16 cellular contexts compared by ENCODE assay signal in genomic region chr2:182132605-182133004, GRCh38.
DNase-seq lines count a peak whose midpoint lies in the region; ATAC-seq and TF ChIP-seq lines count a peak whose summit lies in the region.
"Had no signal": no experiment of that assay in that cellular context is flagged by ENCODE, and none has a peak within 500 bp of the region (broad histone marks: within the 10 kb centered on the region; RNA-seq: fewer than 3 reads in every experiment).

No MANE protein-coding gene starts in this region.

- H3K4me3 ChIP-seq in AG09309 (ENCODE audit: control insufficient read depth, low read depth, low read length) (no peak overlapping the region), foreskin fibroblast (ENCODE audit: low read depth in 1 of 2, low read length in 2 of 2) (no peak overlapping the region)
- H3K4me3 ChIP-seq: ascending aorta, GM12878, uterus had no signal

- no peaks in the 10 kb centered on the region for H3K27me3 Mint-ChIP-seq in HFFc6 (ENCODE audit: insufficient read depth)

- ATAC-seq in HG02623 (IDR thresholded peaks at IDR 0.05; ENCODE audit: unreplicated experiment) (no peak), HG02870 (IDR thresholded peaks at IDR 0.05; ENCODE audit: unreplicated experiment) (no peak), GM18873 (IDR thresholded peaks at IDR 0.05; ENCODE audit: low FRiP score, unreplicated experiment) (no peak)
- ATAC-seq: GM12878; naive thymus-derived CD8-positive, alpha-beta T cell had no signal

- intact Hi-C loops in posterior cingulate gyrus (cut with DNase I), result no loop called here

- no peak overlapping the region for H3K27ac ChIP-seq in VCaP
- H3K27ac ChIP-seq: epithelial cell of prostate, uterus had no signal

- peaks cover 74% of the 10 kb centered on the region for H3K4me1 Mint-ChIP-seq in HFFc6 (ENCODE audit: low read depth)
- H3K4me1 Mint-ChIP-seq: CD8-positive, alpha-beta memory T cell; immature natural killer cell; naive thymus-derived CD8-positive, alpha-beta T cell had no signal

- H3K36me3 Mint-ChIP-seq in HFFc6 (ENCODE audit: low read depth), result no peaks in the 10 kb centered on the region
- H3K36me3 Mint-ChIP-seq: CD8-positive, alpha-beta memory T cell; immature natural killer cell; naive thymus-derived CD8-positive, alpha-beta T cell had no signal

- DNase-seq in AG09309 (ENCODE audit: low read depth), result no peak
- peak; percentile 39 for DNase-seq in HFFc6
- DNase-seq in foreskin fibroblast, result peak in 1 of 2 donors; percentile 17
- no peak for DNase-seq in posterior cingulate gyrus
- DNase-seq: CD8-positive, alpha-beta memory T cell; immature natural killer cell; naive thymus-derived CD8-positive, alpha-beta T cell; NCI-H2081; uterus had no signal

- peak; percentile 58 for TF ChIP-seq CTCF in AG09309 (IDR thresholded peaks at IDR 0.05; ENCODE audit: control insufficient read depth, insufficient read depth, low read depth, low read length, missing control alignments)
- TF ChIP-seq CTCF in HFFc6 (IDR thresholded peaks at IDR 0.05), result peak; percentile 80
- peak; percentile 86 for TF ChIP-seq CTCF in VCaP (conservative IDR thresholded peaks at IDR 0.05)
- TF ChIP-seq CTCF in foreskin fibroblast (IDR thresholded peaks at IDR 0.05; ENCODE audit: low read depth, low read length), result peak; percentile 18

- H3K27ac Mint-ChIP-seq in HFFc6, result no peak overlapping the region
- H3K27ac Mint-ChIP-seq: CD8-positive, alpha-beta memory T cell; immature natural killer cell; naive thymus-derived CD8-positive, alpha-beta T cell had no signal

- no peak overlapping the region for H3K4me3 Mint-ChIP-seq in HFFc6
- H3K4me3 Mint-ChIP-seq: CD8-positive, alpha-beta memory T cell; immature natural killer cell; naive thymus-derived CD8-positive, alpha-beta T cell had no signal

- H3K9me3 Mint-ChIP-seq in HFFc6, result no peaks in the 10 kb centered on the region
- H3K9me3 Mint-ChIP-seq: CD8-positive, alpha-beta memory T cell; naive thymus-derived CD8-positive, alpha-beta T cell had no signal

Comparison
In these comparisons a context has a peak if more than half of its experiments do, and no peak if none do; other contexts are left out.
1. CTCF ChIP-seq: peak in every context shown above with its lines; median percentile 86 in VCaP; 80 in HFFc6; 58 in AG09309; 18 in foreskin fibroblast.